Comparison of ENCODE assay signal across 13 cellular contexts in genomic region chr5:138665261-138665660, GRCh38.
"Had no signal": no experiment of that assay in that cellular context is flagged by ENCODE, and none has a peak within 500 bp of the region (broad histone marks: within the 10 kb centered on the region; RNA-seq: fewer than 3 reads in every experiment).

No MANE protein-coding gene starts in this region.

- H3K4me1 ChIP-seq: pancreas, sigmoid colon had no signal

- H3K27ac Mint-ChIP-seq: activated B cell treated with CpG ODN at 0.5 μM for 24 hours; activated CD8-positive, alpha-beta T cell treated with anti-CD3 and anti-CD28 coated beads, Interleukin-2, amount 10 ng/mL, durations not matched to agents 7 days and 5 days; activated naive CD4-positive, alpha-beta T cell treated with anti-CD3 and anti-CD28 coated beads for 36 hours; immature natural killer cell had no signal

- H3K9me3 Mint-ChIP-seq: activated naive CD4-positive, alpha-beta T cell treated with anti-CD3 and anti-CD28 coated beads for 36 hours had no signal

- H3K4me3 ChIP-seq: coronary artery, lower lobe of right lung, pancreas, sigmoid colon, vagina had no signal

- H3K9me3 ChIP-seq: lower lobe of right lung, pancreas, sigmoid colon, vagina had no signal

- H3K36me3 Mint-ChIP-seq: immature natural killer cell had no signal

- H3K4me3 Mint-ChIP-seq: activated B cell treated with CpG ODN at 0.5 μM for 24 hours; activated CD8-positive, alpha-beta T cell treated with anti-CD3 and anti-CD28 coated beads, Interleukin-2, amount 10 ng/mL, durations not matched to agents 7 days and 5 days; activated naive CD4-positive, alpha-beta T cell treated with anti-CD3 and anti-CD28 coated beads for 36 hours; immature natural killer cell had no signal

- H3K36me3 ChIP-seq: lower lobe of right lung, pancreas, sigmoid colon, vagina had no signal

- H3K27me3 ChIP-seq: pancreas, sigmoid colon, vagina had no signal

- DNase-seq: activated B cell treated with CpG ODN at 0.5 μM for 24 hours; activated CD4-positive, alpha-beta T cell treated with anti-CD3 and anti-CD28 coated beads for 48 hours; activated CD8-positive, alpha-beta T cell treated with anti-CD3 and anti-CD28 coated beads, Interleukin-2, amount 10 ng/mL, durations not matched to agents 7 days and 5 days; activated naive CD4-positive, alpha-beta T cell treated with anti-CD3 and anti-CD28 coated beads for 36 hours; effector memory CD4-positive, alpha-beta T cell; foreskin melanocyte; immature natural killer cell; lower lobe of right lung; pancreas; sigmoid colon; stimulated activated CD4-positive, alpha-beta T cell treated with anti-CD3 and anti-CD28 coated beads, Interleukin-1b, Interleukin-23, amount 100 ng/mL, for 48 hours had no signal

- ATAC-seq: activated CD8-positive, alpha-beta T cell treated with anti-CD3 and anti-CD28 coated beads, Interleukin-2, amount 10 ng/mL, durations not matched to agents 7 days and 5 days; lower lobe of right lung had no signal

- H3K27ac ChIP-seq: coronary artery, lower lobe of right lung, pancreas, sigmoid colon, vagina had no signal
